10 cellular contexts compared by ENCODE assay signal in genomic region chr11:111925953-111926352, GRCh38. TPM values are rescaled to one million over a fixed set of nuclear protein-coding genes. Genes with fewer than 3 reads are reported as not detected.
DNase-seq lines count a peak whose midpoint lies in the region; ATAC-seq and TF ChIP-seq lines count a peak whose summit lies in the region.
"Had no signal": no experiment of that assay in that cellular context is flagged by ENCODE, and none has a peak within 500 bp of the region (broad histone marks: within the 10 kb centered on the region; RNA-seq: fewer than 3 reads in every experiment).

No MANE protein-coding gene starts in this region.

- ATAC-seq in esophagus mucosa: no peak

- no peaks in the 10 kb centered on the region for H3K36me3 ChIP-seq in Karpas-422 (ENCODE audit: insufficient read depth, low read length)

- no peak overlapping the region for H2AFZ ChIP-seq in Karpas-422 (ENCODE audit: low read length)

- CTCF ChIA-PET in AG04450 (lab: Charles Lee): interaction anchor here (1.4 to 2.2 kb wide), 3 partner anchors 8 to 71 kb away, joined by 3 to 13 read pairs (median 8); no protein-coding TSS in a partner anchor

- TF ChIP-seq CTCF in AG04450 (IDR thresholded peaks at IDR 0.05; ENCODE audit: low read depth, low read length) (no peak), nephron progenitor cell (IDR thresholded peaks at IDR 0.05) (no peak)

- POLR2A ChIA-PET in AG04450 (lab: Yijun Ruan, JAX): interaction anchor here (1.0 to 1.7 kb wide), 5 partner anchors 13 to 55 kb away, joined by 3 to 8 read pairs (median 4); partner anchors contain the start of genes ALG9 and HSPB2

- no peak for DNase-seq in AG04450 (ENCODE audit: low read depth, low spot score)
- no peak for DNase-seq in Karpas-422
- no peak for DNase-seq in nephron progenitor cell
- no peak for DNase-seq in NK-92 treated with Interleukin-12 subunit alpha and Interleukin-12 subunit beta, amount 100 ng/mL, for 24 hours (lab: John Stamatoyannopoulos, UW)
- no peak for DNase-seq in stimulated activated CD8-positive, alpha-beta memory T cell treated with anti-CD3 and anti-CD28 coated beads, Interleukin-4, amount 100 ng/mL, for 48 hours
- no peak for DNase-seq in stimulated activated naive CD4-positive, alpha-beta T cell (lab: John Stamatoyannopoulos, UW)
- DNase-seq: dermis blood vessel endothelial cell had no signal

- H3K79me2 ChIP-seq in Karpas-422 (ENCODE audit: low read length): no peaks in the 10 kb centered on the region

- H3K4me3 ChIP-seq in AG04450 (ENCODE audit: low read depth, low read length) (no peak overlapping the region), Karpas-422 (ENCODE audit: low read length) (peak overlapping the region; percentile 68)

- H3K4me1 ChIP-seq in Karpas-422 (ENCODE audit: low read length): peaks cover 14% of the 10 kb centered on the region

- H3K27ac Mint-ChIP-seq in nephron progenitor cell: no peak overlapping the region

- H3K4me1 Mint-ChIP-seq in nephron progenitor cell: peaks cover 46% of the 10 kb centered on the region

- no peaks in the 10 kb centered on the region for H3K36me3 Mint-ChIP-seq in nephron progenitor cell (ENCODE audit: low read depth)

- H3K9me2 ChIP-seq in Karpas-422 (replicated peaks; ENCODE audit: insufficient read depth, low read length): no peaks in the 10 kb centered on the region

- H3K9me3 ChIP-seq in AG04450 (ENCODE audit: control insufficient read depth, insufficient read depth, low read length) (no peaks in the 10 kb centered on the region), Karpas-422 (ENCODE audit: low read length) (no peaks in the 10 kb centered on the region)

- H3K9ac ChIP-seq in Karpas-422 (ENCODE audit: low read length): peak overlapping the region; percentile 72

- H3K27me3 Mint-ChIP-seq in nephron progenitor cell (ENCODE audit: low read depth, poor library complexity): peaks cover 7% of the 10 kb centered on the region

- no peaks in the 10 kb centered on the region for H3K9me3 Mint-ChIP-seq in nephron progenitor cell

- H3K27me3 ChIP-seq in AG04450 (ENCODE audit: control insufficient read depth, insufficient read depth, low read length) (no peaks in the 10 kb centered on the region), Karpas-422 (ENCODE audit: low read length) (no peaks in the 10 kb centered on the region)

- peak overlapping the region; percentile 89 for H3K4me2 ChIP-seq in Karpas-422 (ENCODE audit: low read depth, low read length, poor library complexity, severe bottlenecking)

- peak overlapping the region; percentile 24 for H3K27ac ChIP-seq in AG04450 (ENCODE audit: low read depth, low read length)
- H3K27ac ChIP-seq in Karpas-422 (ENCODE audit: low read length): no peak overlapping the region
- peak overlapping the region; percentile 97 for H3K27ac ChIP-seq in cingulate gyrus (ENCODE audit: low read depth, low read length)

- H4K20me1 ChIP-seq in Karpas-422 (ENCODE audit: insufficient read depth, low read depth, low read length): no peaks in the 10 kb centered on the region

- H3K4me3 Mint-ChIP-seq in nephron progenitor cell: peak overlapping the region; percentile 77

RNA-seq across cellular contexts. Expression of gene C11orf52, which starts 7.2 kb away (rescaled TPM):
- polyA plus RNA-seq in AG04450 (2011; rRNA removed): 0.38 and 0.61 TPM in 2 replicates
- 0.32 and 0.35 TPM in 2 replicates for polyA minus RNA-seq in AG04450 (2011; rRNA and poly(A)+ RNA removed)
- not detected in 2 replicates for total RNA-seq in Karpas-422 (2014; rRNA removed; shearing (Covaris generic); ENCODE audit: low replicate concordance)
- total RNA-seq in esophagus mucosa: 3.5 TPM
- total RNA-seq: T-helper 2 cell treated with Interferon-gamma antibody and Interleukin-4, amounts not matched to agents 100 ng/mL and 5 ng/mL, for 36 hours had no signal

RNA-seq across cellular contexts. Expression of gene DIXDC1, which starts 11.2 kb away (rescaled TPM):
- polyA plus RNA-seq in AG04450 (2011; rRNA removed): 10.5 and 11.5 TPM in 2 replicates
- 15.9 and 18.9 TPM in 2 replicates for polyA minus RNA-seq in AG04450 (2011; rRNA and poly(A)+ RNA removed)
- 2.0 and 2.8 TPM in 2 replicates for total RNA-seq in Karpas-422 (2014; rRNA removed; shearing (Covaris generic); ENCODE audit: low replicate concordance)
- total RNA-seq in esophagus mucosa: 3.3 TPM

RNA-seq across cellular contexts. Expression of gene HSPB2, which starts 13.4 kb away (rescaled TPM):
- polyA plus RNA-seq in AG04450 (2011; rRNA removed): 0.41 and 0.79 TPM in 2 replicates
- polyA minus RNA-seq in AG04450 (2011; rRNA and poly(A)+ RNA removed): not detected in 2 replicates
- not detected in 2 replicates for total RNA-seq in Karpas-422 (2014; rRNA removed; shearing (Covaris generic); ENCODE audit: low replicate concordance)
- total RNA-seq in esophagus mucosa: 0.32 TPM
- total RNA-seq: dermis blood vessel endothelial cell; T-helper 2 cell treated with Interferon-gamma antibody and Interleukin-4, amounts not matched to agents 100 ng/mL and 5 ng/mL, for 36 hours had no signal

RNA-seq across cellular contexts. Expression of gene CRYAB, which starts 14.4 kb away (rescaled TPM):
- 6.1 and 6.3 TPM in 2 replicates for polyA plus RNA-seq in AG04450 (2011; rRNA removed)
- 3.0 and 3.7 TPM in 2 replicates for polyA minus RNA-seq in AG04450 (2011; rRNA and poly(A)+ RNA removed)
- not detected in 2 replicates for total RNA-seq in Karpas-422 (2014; rRNA removed; shearing (Covaris generic); ENCODE audit: low replicate concordance)
- 19.6 TPM for total RNA-seq in esophagus mucosa
- total RNA-seq: T-helper 2 cell treated with Interferon-gamma antibody and Interleukin-4, amounts not matched to agents 100 ng/mL and 5 ng/mL, for 36 hours had no signal

RNA-seq across cellular contexts. Expression of gene CFAP68, which starts 46.6 kb away (rescaled TPM):
- polyA plus RNA-seq in AG04450 (2011; rRNA removed): 40.3 and 45.1 TPM in 2 replicates
- 5.5 and 9.1 TPM in 2 replicates for polyA minus RNA-seq in AG04450 (2011; rRNA and poly(A)+ RNA removed)
- 31.5 and 40.7 TPM in 2 replicates for total RNA-seq in Karpas-422 (2014; rRNA removed; shearing (Covaris generic); ENCODE audit: low replicate concordance)
- total RNA-seq in esophagus mucosa: 22.5 TPM
